Comparison of ENCODE assay signal across 8 cellular contexts in the genomic region with DNA sequence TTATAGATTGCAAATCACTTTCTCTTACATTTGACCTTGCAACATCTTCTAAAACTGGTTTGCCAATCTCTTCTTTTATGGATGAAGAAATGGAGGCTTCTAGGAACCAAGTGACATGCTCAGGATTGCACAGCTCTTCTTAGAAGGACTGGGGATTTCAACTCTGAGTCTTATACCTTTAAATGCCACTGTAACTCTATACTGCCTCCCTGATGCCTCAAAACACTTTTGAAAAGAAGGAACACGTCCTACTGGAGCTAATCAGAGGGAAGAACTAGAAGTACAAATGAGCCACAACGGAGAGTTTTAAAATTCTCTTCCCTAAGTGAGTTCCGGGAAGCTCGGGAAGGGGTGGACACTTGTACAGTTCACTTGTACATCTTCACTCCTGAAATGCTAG. TPM values are rescaled to one million over a fixed set of nuclear protein-coding genes. Genes with fewer than 3 reads are reported as not detected.
DNase-seq lines count a peak whose midpoint lies in the region; ATAC-seq, FAIRE-seq and TF ChIP-seq lines count a peak whose summit lies in the region.

No MANE protein-coding gene starts in this region.

- 1% methylated on average over 4 of the region's 4 CpGs for WGBS in body of pancreas, 2 donors
- WGBS in upper lobe of left lung, 2 donors = 0 to 1% methylated on average over 4 of the region's 4 CpGs

- TF ChIP-seq CTCF in body of pancreas (IDR thresholded peaks at IDR 0.05) (no peak), left lung (IDR thresholded peaks at IDR 0.05) (no peak), upper lobe of left lung (IDR thresholded peaks at IDR 0.05) (no peak)

- no peak for DNase-seq in activated CD4-positive, alpha-beta memory T cell treated with anti-CD3 and anti-CD28 coated beads for 36 hours
- DNase-seq in activated CD4-positive, alpha-beta memory T cell treated with anti-CD3 and anti-CD28 coated beads, Interleukin-2, amount 10 ng/mL, durations not matched to agents 7 days and 5 days = no peak
- no peak for DNase-seq in body of pancreas
- no peak for DNase-seq in left lung
- DNase-seq in upper lobe of left lung = no peak
- no peak for DNase-seq in frontal cortex (ENCODE audit: low spot score in 2 of 2)
- DNase-seq in NCI-H526 treated with DMSO at 0.1 percent for 48 hours (lab: John Stamatoyannopoulos, UW) = no peak

- H3K9me3 Mint-ChIP-seq in activated CD4-positive, alpha-beta memory T cell treated with anti-CD3 and anti-CD28 coated beads for 36 hours = no peaks in the 10 kb centered on the region
- H3K9me3 Mint-ChIP-seq in activated CD4-positive, alpha-beta memory T cell treated with anti-CD3 and anti-CD28 coated beads, Interleukin-2, amount 10 ng/mL, durations not matched to agents 7 days and 5 days = no peaks in the 10 kb centered on the region

- H3K4me3 ChIP-seq in body of pancreas (peak overlapping the region in 1 of 2 donors; percentile 54), left lung (peak overlapping the region; percentile 79 to 89), upper lobe of left lung (peak overlapping the region in 3 of 4 donors; percentile 64 to 87 (median 81))

- H3K27me3 ChIP-seq in body of pancreas = no peaks in the 10 kb centered on the region
- peaks cover 0 to 28% of the 10 kb centered on the region in 2 donors for H3K27me3 ChIP-seq in left lung
- H3K27me3 ChIP-seq in upper lobe of left lung = no peaks in the 10 kb centered on the region

- ATAC-seq in body of pancreas (no peak), left lung (peak; percentile 22), upper lobe of left lung (ENCODE audit: low FRiP score in 2 of 2) (peak in 1 of 2 donors; percentile 16), HG02870 (IDR thresholded peaks at IDR 0.05; ENCODE audit: unreplicated experiment) (no peak)

- intact Hi-C loops in activated CD4-positive, alpha-beta memory T cell treated with anti-CD3 and anti-CD28 coated beads for 36 hours (cut with micrococcal nuclease) = no loop called here
- intact Hi-C loops in body of pancreas (cut with DNase I) = loop anchor here (10.0 kb wide), 1 partner anchor 127 kb away; no protein-coding TSS in a partner anchor
- intact Hi-C loops in left lung (cut with DNase I) = no loop called here

- no peaks in the 10 kb centered on the region for H3K9me3 ChIP-seq in body of pancreas
- no peaks in the 10 kb centered on the region for H3K9me3 ChIP-seq in left lung
- no peaks in the 10 kb centered on the region for H3K9me3 ChIP-seq in upper lobe of left lung

- H3K36me3 ChIP-seq in body of pancreas (replicated peaks in 1 of 2; ENCODE audit: insufficient read depth in 1 of 2, low read depth in 2 of 2) (no peaks in the 10 kb centered on the region), left lung (no peaks in the 10 kb centered on the region), upper lobe of left lung (no peaks in the 10 kb centered on the region)

- POLR2A ChIA-PET in activated CD4-positive, alpha-beta memory T cell treated with anti-CD3 and anti-CD28 coated beads for 36 hours (lab: Charles Lee) = no interaction called here
- POLR2A ChIA-PET in activated CD4-positive, alpha-beta memory T cell treated with anti-CD3 and anti-CD28 coated beads, Interleukin-2, amount 10 ng/mL, durations not matched to agents 7 days and 5 days (lab: Charles Lee) = no interaction called here

- H3K36me3 Mint-ChIP-seq in activated CD4-positive, alpha-beta memory T cell treated with anti-CD3 and anti-CD28 coated beads for 36 hours = no peaks in the 10 kb centered on the region
- H3K36me3 Mint-ChIP-seq in activated CD4-positive, alpha-beta memory T cell treated with anti-CD3 and anti-CD28 coated beads, Interleukin-2, amount 10 ng/mL, durations not matched to agents 7 days and 5 days (ENCODE audit: low read depth) = no peaks in the 10 kb centered on the region

- H3K27me3 Mint-ChIP-seq in activated CD4-positive, alpha-beta memory T cell treated with anti-CD3 and anti-CD28 coated beads for 36 hours = peaks cover 43% of the 10 kb centered on the region
- peaks cover 55% of the 10 kb centered on the region for H3K27me3 Mint-ChIP-seq in activated CD4-positive, alpha-beta memory T cell treated with anti-CD3 and anti-CD28 coated beads, Interleukin-2, amount 10 ng/mL, durations not matched to agents 7 days and 5 days

- TF ChIP-seq POLR2A in body of pancreas (IDR thresholded peaks at IDR 0.05) = no peak
- peak in 1 of 4 donors; percentile 22 for TF ChIP-seq POLR2A in upper lobe of left lung (IDR thresholded peaks at IDR 0.05)

- no peak overlapping the region for H3K27ac Mint-ChIP-seq in activated CD4-positive, alpha-beta memory T cell treated with anti-CD3 and anti-CD28 coated beads for 36 hours
- no peak overlapping the region for H3K27ac Mint-ChIP-seq in activated CD4-positive, alpha-beta memory T cell treated with anti-CD3 and anti-CD28 coated beads, Interleukin-2, amount 10 ng/mL, durations not matched to agents 7 days and 5 days

- H3K27ac ChIP-seq in body of pancreas (peak overlapping the region in 3 of 4 donors; percentile 1 to 74 (median 73)), left lung (peak overlapping the region; percentile 66 to 67), upper lobe of left lung (peak overlapping the region; percentile 65 to 87 (median 76))

- peaks cover 15% of the 10 kb centered on the region for H3K4me1 ChIP-seq in body of pancreas
- H3K4me1 ChIP-seq in left lung = peaks cover 0 to 14% of the 10 kb centered on the region in 2 donors
- H3K4me1 ChIP-seq in upper lobe of left lung = peaks cover 4 to 15% (median 8%) of the 10 kb centered on the region in 4 donors

- CTCF ChIA-PET in activated CD4-positive, alpha-beta memory T cell treated with anti-CD3 and anti-CD28 coated beads for 36 hours (lab: Charles Lee) = no interaction called here
- CTCF ChIA-PET in activated CD4-positive, alpha-beta memory T cell treated with anti-CD3 and anti-CD28 coated beads, Interleukin-2, amount 10 ng/mL, durations not matched to agents 7 days and 5 days (lab: Charles Lee) = interaction anchor here (0.5 kb wide), 1 partner anchor 212 kb away, joined by 3 read pairs; no protein-coding TSS in a partner anchor

- no peak for FAIRE-seq in frontal cortex (lab: Jason Lieb, UNC)

- TF ChIP-seq EP300 in upper lobe of left lung (IDR thresholded peaks at IDR 0.05) = no peak

- peak overlapping the region; percentile 52 for H3K4me3 Mint-ChIP-seq in activated CD4-positive, alpha-beta memory T cell treated with anti-CD3 and anti-CD28 coated beads for 36 hours
- no peak overlapping the region for H3K4me3 Mint-ChIP-seq in activated CD4-positive, alpha-beta memory T cell treated with anti-CD3 and anti-CD28 coated beads, Interleukin-2, amount 10 ng/mL, durations not matched to agents 7 days and 5 days

- H3K4me1 Mint-ChIP-seq in activated CD4-positive, alpha-beta memory T cell treated with anti-CD3 and anti-CD28 coated beads for 36 hours (ENCODE audit: low read depth) = no peaks in the 10 kb centered on the region
- peaks cover 3% of the 10 kb centered on the region for H3K4me1 Mint-ChIP-seq in activated CD4-positive, alpha-beta memory T cell treated with anti-CD3 and anti-CD28 coated beads, Interleukin-2, amount 10 ng/mL, durations not matched to agents 7 days and 5 days

RNA-seq across cellular contexts. Expression of gene MITF, which starts 1.0 kb away (rescaled TPM):
- not detected for total RNA-seq in activated CD4-positive, alpha-beta memory T cell treated with anti-CD3 and anti-CD28 coated beads for 36 hours
- total RNA-seq in activated CD4-positive, alpha-beta memory T cell treated with anti-CD3 and anti-CD28 coated beads, Interleukin-2, amount 10 ng/mL, durations not matched to agents 7 days and 5 days = not detected
- 10 to 100 TPM in 1 of 2 donors, 1 to 10 TPM in 1; 9.3 to 12.2 TPM for total RNA-seq in body of pancreas
- 10 to 100 TPM; 24.3 to 29.6 TPM for total RNA-seq in left lung
- 10 to 100 TPM; 21.9 to 37.2 (median 29.5) TPM for total RNA-seq in upper lobe of left lung
- 1.6 TPM for total RNA-seq in frontal cortex
